Comparison of ENCODE assay signal across 8 cellular contexts in the genomic region with DNA sequence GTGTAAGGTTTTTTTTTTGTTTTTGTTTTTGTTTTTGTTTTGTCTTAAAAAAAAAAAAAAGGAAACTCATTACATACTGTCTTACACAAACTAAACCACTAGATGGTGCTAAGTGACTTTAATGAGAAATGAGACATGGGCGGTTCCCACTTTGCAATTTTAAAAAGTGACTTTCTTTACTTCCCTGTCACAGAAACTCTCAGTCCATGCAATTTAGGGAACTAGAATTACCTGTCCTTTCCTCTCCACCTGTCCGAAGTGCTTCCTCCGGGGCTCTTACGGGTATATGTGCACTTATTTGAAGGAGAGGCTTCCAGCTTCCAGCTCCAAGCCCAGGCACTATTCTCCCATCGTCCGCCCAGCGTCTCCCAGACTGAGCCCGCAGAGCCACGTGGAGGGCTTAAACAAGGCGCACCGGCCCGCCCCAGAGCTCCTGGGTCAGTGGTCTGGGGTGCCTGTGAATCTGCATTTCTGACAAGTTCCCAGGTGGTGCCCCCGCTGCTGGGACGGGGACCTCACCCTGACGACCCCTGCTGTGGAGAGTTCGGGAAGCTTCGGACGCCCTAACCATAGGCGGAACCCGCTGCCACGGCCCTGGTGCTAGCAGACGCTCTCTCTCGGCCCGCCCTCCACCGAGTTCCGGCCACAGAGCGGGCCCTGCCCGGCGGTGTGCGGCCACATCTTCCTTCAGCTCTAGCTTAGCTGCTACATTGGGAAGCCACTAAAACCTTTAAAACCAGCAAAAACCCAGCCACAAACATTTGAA. TPM values are rescaled to one million over a fixed set of nuclear protein-coding genes. Genes with fewer than 3 reads are reported as not detected.
DNase-seq lines count a peak whose midpoint lies in the region; ATAC-seq, FAIRE-seq and TF ChIP-seq lines count a peak whose summit lies in the region.

No MANE protein-coding gene starts in this region.

- TF ChIP-seq CTCF in A549 (IDR thresholded peaks at IDR 0.05) (peak; percentile 98), WERI-Rb-1 (IDR thresholded peaks at IDR 0.05; ENCODE audit: low read depth, low read length) (peak; percentile 27; the same call in 1 of the 2 replicates)

- TF ChIP-seq RAD21 in A549 (conservative IDR thresholded peaks at IDR 0.05 in 1 of 2, IDR thresholded peaks at IDR 0.05 in 1 of 2) = peak; percentile 91 to 95

- peak; percentile 45 to 53 for DNase-seq in A549 (ENCODE audit: low read depth in 1 of 2, low spot score in 1 of 2)
- peak; percentile 43 for DNase-seq in NCI-H2029 (lab: John Stamatoyannopoulos, UW)
- no peak for DNase-seq in WERI-Rb-1
- peak; percentile 56 for DNase-seq in dedifferentiated amniotic fluid mesenchymal stem cell (ENCODE audit: extremely low spot score)
- peak; percentile 58 for DNase-seq in left lobe of liver (ENCODE audit: low spot score)
- peak; percentile 14 for DNase-seq in stimulated activated CD4-positive, alpha-beta T cell treated with anti-CD3 and anti-CD28 coated beads, Interleukin-4, amount 100 ng/mL, for 4 hours

- no peak for TF ChIP-seq EP300 in A549 (IDR thresholded peaks at IDR 0.05)

- H3K4me3 ChIP-seq in A549 (0 out of 3 replicates have a peak overlapping the region, but pooled peaks have one; percentile 15), WERI-Rb-1 (ENCODE audit: low read depth, low read length) (peak overlapping the region; percentile 9)

- POLR2A ChIA-PET in A549 (lab: Yijun Ruan, JAX) = no interaction called here

- peak; percentile 96 for FAIRE-seq in A549 (lab: Jason Lieb, UNC)

- H3K27ac ChIP-seq in A549 (peak overlapping the region; percentile 30 to 64; a peak in 4 of 6 replicates), WERI-Rb-1 (no peak overlapping the region)

- CTCF ChIA-PET in A549 (lab: Yijun Ruan, JAX) = interaction anchor here (0.5 to 10.9 kb wide), 63 partner anchors 9 to 1805 kb away, joined by 3 to 230 read pairs (median 5); a partner anchor contains a TSS

- WGBS in A549 (ENCODE audit: missing lambda C conversion rate) = 56% methylated on average over 30 of the region's 30 CpGs

- peak overlapping the region; percentile 70 for H3K4me2 ChIP-seq in A549

- H3K27me3 ChIP-seq in WERI-Rb-1 (ENCODE audit: insufficient read depth, low read depth, severe bottlenecking) = no peaks in the 10 kb centered on the region

- H3K4me1 ChIP-seq in A549 = 0 out of 3 replicates have a peak, but pooled peaks cover 3% of the 10 kb centered on the region

- H3K9me3 ChIP-seq in A549 (no peaks in the 10 kb centered on the region), WERI-Rb-1 (ENCODE audit: severe bottlenecking) (no peaks in the 10 kb centered on the region)

- no peak for TF ChIP-seq POLR2A in A549 (IDR thresholded peaks at IDR 0.05; ENCODE audit: low read length)

- H3K36me3 ChIP-seq in WERI-Rb-1 = no peaks in the 10 kb centered on the region

- ATAC-seq in A549 = peak; percentile 45 to 77
- peak; percentile 77 for ATAC-seq in GM18502 (IDR thresholded peaks at IDR 0.05; ENCODE audit: poor library complexity, unreplicated experiment)
- ATAC-seq in HG02981 (IDR thresholded peaks at IDR 0.05; ENCODE audit: unreplicated experiment) = peak; percentile 65
- peak; percentile 88 for ATAC-seq in left lobe of liver

TF ChIP-seq in A549, 52 proteins besides CTCF, POLR2A, EP300 and RAD21:
- TF ChIP-seq NPAS2 (CRISPR knock-in tag; IDR thresholded peaks at IDR 0.05; ENCODE audit: borderline replicate concordance) (no peak), ZC3H11A (IDR thresholded peaks at IDR 0.05) (no peak), SMC3 (IDR thresholded peaks at IDR 0.05) (peak; percentile 86), PHF8 (IDR thresholded peaks at IDR 0.05; ENCODE audit: borderline replicate concordance, low read depth) (no peak), KDM5A (IDR thresholded peaks at IDR 0.05) (peak; percentile 93; the same call in 1 of the 2 replicates), TP53 (CRISPR knock-in tag; IDR thresholded peaks at IDR 0.05) (no peak), CHD2 (IDR thresholded peaks at IDR 0.05; ENCODE audit: low read length, partially characterized antibody) (no peak), MAFK (IDR thresholded peaks at IDR 0.05; ENCODE audit: partially characterized antibody) (no peak)
- TF ChIP-seq, protein P1, sequence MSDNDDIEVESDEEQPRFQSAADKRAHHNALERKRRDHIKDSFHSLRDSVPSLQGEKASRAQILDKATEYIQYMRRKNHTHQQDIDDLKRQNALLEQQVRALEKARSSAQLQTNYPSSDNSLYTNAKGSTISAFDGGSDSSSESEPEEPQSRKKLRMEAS (IDR thresholded peaks at IDR 0.05) = peak; percentile 63

RNA-seq across cellular contexts. Expression of a gene that starts 26.1 kb away (rescaled TPM):
- polyA plus RNA-seq in A549 (2011; rRNA removed) (6.1 and 7.2 TPM in 2 replicates), A549 (2017; fragmentation: RNase III; extraction: RNeasy Plus Mini Kit Qiagen cat#74134 plus additional on column Dnase treatment) (5.8 to 8.6 TPM (median 8.3 TPM) in 3 replicates)
- polyA plus RNA-seq in A549 (2012; cell fraction: cytosol; rRNA removed) = 2.7 and 2.9 TPM in 2 replicates
- polyA plus RNA-seq in A549 (2012; cell fraction: nucleus; rRNA removed) = 2.1 and 2.6 TPM in 2 replicates
- polyA minus RNA-seq in A549 (2011; rRNA and poly(A)+ RNA removed) = 3.6 and 3.7 TPM in 2 replicates
- total RNA-seq in left lobe of liver = 0.10 TPM
